28 cellular contexts compared by ENCODE assay signal in the genomic region with DNA sequence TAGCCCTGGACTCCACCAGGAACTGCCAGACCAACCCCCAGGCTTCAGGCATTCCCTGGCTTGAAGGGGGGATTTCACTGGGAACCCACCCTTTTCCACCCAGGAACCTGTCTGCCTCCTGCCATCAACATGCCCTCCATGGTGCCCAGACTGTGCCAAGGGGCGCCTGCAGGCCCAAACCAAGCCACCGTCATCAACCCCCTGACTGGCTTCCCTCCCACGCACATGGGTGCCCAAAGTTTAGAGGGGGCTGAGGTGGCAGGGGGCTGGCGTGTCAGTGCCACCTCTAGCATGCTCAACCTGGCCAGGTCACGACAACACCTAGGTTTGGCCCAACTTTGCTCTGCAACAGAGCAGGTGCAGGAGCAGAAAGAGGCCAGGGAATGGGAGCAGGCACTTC.
"Had no signal": no experiment of that assay in that cellular context is flagged by ENCODE, and none has a peak within 500 bp of the region (broad histone marks: within the 10 kb centered on the region; RNA-seq: fewer than 3 reads in every experiment).

No MANE protein-coding gene starts in this region.

- ATAC-seq: activated CD4-positive, CD25-positive, alpha-beta regulatory T cell treated with anti-CD3 and anti-CD28 coated beads, Interleukin-2, amount 50 U/mL, for 24 hours; activated CD8-positive, alpha-beta memory T cell treated with anti-CD3 and anti-CD28 coated beads, Interleukin-2, amount 10 ng/mL, durations not matched to agents 7 days and 5 days; activated CD8-positive, alpha-beta T cell treated with anti-CD3 and anti-CD28 coated beads, Interleukin-2, amount 10 ng/mL, durations not matched to agents 7 days and 5 days; activated naive CD8-positive, alpha-beta T cell treated with anti-CD3 and anti-CD28 coated beads, Interleukin-2, amount 50 U/mL, for 24 hours; esophagus mucosa; T-helper 17 cell had no signal

- DNase-seq: activated B cell treated with CpG ODN at 0.5 μM for 24 hours; activated CD4-positive, alpha-beta memory T cell treated with anti-CD3 and anti-CD28 coated beads for 36 hours; activated CD4-positive, alpha-beta T cell treated with anti-CD3 and anti-CD28 coated beads for 48 hours; activated CD4-positive, alpha-beta T cell treated with anti-CD3 and anti-CD28 coated beads, Interleukin-2, amount 50 U/mL, for 1 hour; activated CD8-positive, alpha-beta memory T cell treated with anti-CD3 and anti-CD28 coated beads, Interleukin-2, amount 10 ng/mL, durations not matched to agents 7 days and 5 days; activated CD8-positive, alpha-beta memory T cell treated with anti-CD3 and anti-CD28 coated beads, Interleukin-2, amount 50 U/mL, for 4 hours; activated CD8-positive, alpha-beta T cell treated with anti-CD3 and anti-CD28 coated beads, Interleukin-2, amount 10 ng/mL, durations not matched to agents 7 days and 5 days; activated effector memory CD4-positive, alpha-beta T cell treated with anti-CD3 and anti-CD28 coated beads, Interleukin-2, amount 50 U/mL, for 16 hours; activated naive CD4-positive, alpha-beta T cell treated with anti-CD3 and anti-CD28 coated beads for 36 hours; activated naive CD8-positive, alpha-beta T cell treated with anti-CD3 and anti-CD28 coated beads for 36 hours; activated naive CD8-positive, alpha-beta T cell treated with anti-CD3 and anti-CD28 coated beads, Interleukin-2, amount 50 U/mL, for 24 hours; activated T-cell treated with anti-CD3 and anti-CD28 coated beads, Interleukin-2, amount 50 U/mL, for 1 hour; activated T-cell treated with anti-CD3 and anti-CD28 coated beads, Interleukin-2, amount 50 U/mL, for 48 hours; adrenal gland; amygdala; dorsolateral prefrontal cortex; effector memory CD4-positive, alpha-beta T cell; endodermal cell; foreskin fibroblast; T-helper 1 cell; T-helper 17 cell; T1000; WERI-Rb-1 had no signal

- H3K27me3 ChIP-seq: adrenal gland, ascending aorta, breast epithelium, dorsolateral prefrontal cortex had no signal

- H3K4me1 ChIP-seq: ascending aorta, breast epithelium had no signal

- H3K36me3 ChIP-seq: breast epithelium, WERI-Rb-1 had no signal

- H3K27ac ChIP-seq: adrenal gland, ascending aorta, breast epithelium, coronary artery, dorsolateral prefrontal cortex, WERI-Rb-1 had no signal

- H3K4me3 ChIP-seq: adrenal gland, ascending aorta, breast epithelium, coronary artery, dorsolateral prefrontal cortex had no signal

- H3K9me3 ChIP-seq: adrenal gland, ascending aorta, breast epithelium had no signal
